In genomic region chr2:18871430-18871829, GRCh38 we compare ENCODE assay signal across 18 cellular contexts.
"Had no signal": no experiment of that assay in that cellular context is flagged by ENCODE, and none has a peak within 500 bp of the region (broad histone marks: within the 10 kb centered on the region; RNA-seq: fewer than 3 reads in every experiment).

No MANE protein-coding gene starts in this region.

- H3K4me1 ChIP-seq: colonic mucosa, gastroesophageal sphincter, left lung, parathyroid adenoma, stomach, testis, upper lobe of left lung had no signal

- ATAC-seq: activated CD8-positive, alpha-beta T cell treated with anti-CD3 and anti-CD28 coated beads for 36 hours; activated naive CD4-positive, alpha-beta T cell treated with anti-CD3 and anti-CD28 coated beads, Interleukin-2, amount 50 U/mL, for 72 hours; gastroesophageal sphincter; left lung; naive thymus-derived CD8-positive, alpha-beta T cell had no signal

- H3K4me1 Mint-ChIP-seq: naive thymus-derived CD8-positive, alpha-beta T cell had no signal

- H3K4me3 Mint-ChIP-seq: activated CD8-positive, alpha-beta T cell treated with anti-CD3 and anti-CD28 coated beads for 36 hours; naive thymus-derived CD8-positive, alpha-beta T cell had no signal

- DNase-seq: activated CD4-positive, alpha-beta T cell treated with anti-CD3 and anti-CD28 coated beads for 48 hours; activated CD8-positive, alpha-beta T cell treated with anti-CD3 and anti-CD28 coated beads for 36 hours; activated gamma-delta T cell; activated T-cell treated with anti-CD3 and anti-CD28 coated beads, Interleukin-2, amount 50 U/mL, for 48 hours; central memory CD4-positive, alpha-beta T cell; colonic mucosa; effector CD4-positive, alpha-beta T cell; islet precursor cell; left lung; naive thymus-derived CD8-positive, alpha-beta T cell; stimulated activated CD4-positive, alpha-beta T cell treated with anti-CD3 and anti-CD28 coated beads, Interleukin-12 subunit alpha, Interleukin-12 subunit beta, amount 100 ng/mL, for 4 hours; stimulated activated CD4-positive, alpha-beta T cell treated with anti-CD3 and anti-CD28 coated beads, Interleukin-2, amount 100 ng/mL, for 24 hours; stomach; testis; upper lobe of left lung had no signal

- H3K27ac Mint-ChIP-seq: activated CD8-positive, alpha-beta T cell treated with anti-CD3 and anti-CD28 coated beads for 36 hours; activated naive CD4-positive, alpha-beta T cell treated with anti-CD3 and anti-CD28 coated beads, Interleukin-2, amount 50 U/mL, for 72 hours; naive thymus-derived CD8-positive, alpha-beta T cell had no signal

- H3K4me3 ChIP-seq: colonic mucosa, gastroesophageal sphincter, left lung, stomach, testis, upper lobe of left lung had no signal

- H3K27me3 Mint-ChIP-seq: activated CD8-positive, alpha-beta T cell treated with anti-CD3 and anti-CD28 coated beads for 36 hours; naive thymus-derived CD8-positive, alpha-beta T cell had no signal

- H3K36me3 ChIP-seq: colonic mucosa, gastroesophageal sphincter, left lung, stomach, upper lobe of left lung had no signal

- H2AFZ ChIP-seq: parathyroid adenoma had no signal

- H3K27me3 ChIP-seq: colonic mucosa, gastroesophageal sphincter, left lung, stomach, testis, upper lobe of left lung had no signal

- H3K9ac ChIP-seq: parathyroid adenoma had no signal

- H3K27ac ChIP-seq: colonic mucosa, gastroesophageal sphincter, left lung, parathyroid adenoma, stomach, testis, upper lobe of left lung had no signal

- H3K9me3 ChIP-seq: colonic mucosa, gastroesophageal sphincter, stomach, testis, upper lobe of left lung had no signal

- H3K79me2 ChIP-seq: parathyroid adenoma had no signal
